8 cellular contexts compared by ENCODE assay signal in genomic region chr6:139474145-139475108, GRCh38.
DNase-seq lines count a peak whose midpoint lies in the region; FAIRE-seq and TF ChIP-seq lines count a peak whose summit lies in the region.

No MANE protein-coding gene starts in this region.

- DNase-seq in NCI-H524 (lab: John Stamatoyannopoulos, UW), result peak; percentile 35 to 65
- DNase-seq in NCI-H524 treated with DMSO at 0.1 percent for 48 hours (lab: John Stamatoyannopoulos, UW), result no peak
- DNase-seq in LHCN-M2 (ENCODE audit: low read depth), result peak; percentile 77
- DNase-seq in amniotic epithelial cell (ENCODE audit: low read depth), result peak; percentile 40
- peak; percentile 87 for DNase-seq in left kidney (ENCODE audit: low read depth, low spot score)
- DNase-seq in immature natural killer cell, result no peak
- no peak for DNase-seq in NCI-H345 (lab: John Stamatoyannopoulos, UW)
- DNase-seq in GM12892 (ENCODE audit: insufficient read length), result no peak

- no peaks in the 10 kb centered on the region for H3K36me3 Mint-ChIP-seq in immature natural killer cell

- H3K4me1 Mint-ChIP-seq in immature natural killer cell, result peaks cover 0 to 2% of the 10 kb centered on the region in 2 donors

- H3K27ac Mint-ChIP-seq in immature natural killer cell, result no peak overlapping the region

- peaks cover 0 to 3% (median 0%) of the 10 kb centered on the region in 3 donors for H3K27me3 Mint-ChIP-seq in immature natural killer cell (ENCODE audit: low read depth in 3 of 3)

- no peak for TF ChIP-seq POLR2A in GM12892 (IDR thresholded peaks at IDR 0.05; ENCODE audit: low read depth, low read length)

- H3K9me3 Mint-ChIP-seq in immature natural killer cell, result no peaks in the 10 kb centered on the region

- no peak for FAIRE-seq in GM12892 (lab: Jason Lieb, UNC)

- no peak overlapping the region for H3K4me3 Mint-ChIP-seq in immature natural killer cell

Comparison
In these comparisons a context has a peak if more than half of its experiments do, and no peak if none do; other contexts are left out.
1. DNase-seq: peak in NCI-H524 (2 of 2), LHCN-M2 (single experiment), amniotic epithelial cell (single experiment) and left kidney (single experiment); none in NCI-H524 treated with DMSO at 0.1 percent for 48 hours (single experiment), immature natural killer cell (0 of 3), NCI-H345 (single experiment) and GM12892 (single experiment).